Comparison of ENCODE assay signal across 8 cellular contexts in the genomic region with DNA sequence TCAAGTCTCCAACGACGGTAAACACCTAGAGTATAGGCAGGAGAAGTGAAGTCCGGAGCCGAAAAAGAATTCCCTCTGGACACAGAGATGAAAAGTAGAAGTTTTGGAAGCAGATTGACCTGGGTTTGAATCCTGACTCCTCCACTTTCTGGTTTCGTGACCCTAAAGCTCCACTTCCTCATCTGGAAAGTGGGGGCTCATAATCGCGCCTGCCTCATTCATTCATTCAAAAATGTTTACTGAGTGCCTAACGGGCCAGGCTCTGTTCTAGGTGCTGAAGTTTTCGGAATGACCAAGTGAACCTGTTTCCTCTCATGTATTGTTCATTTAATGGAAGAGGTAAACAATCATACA. TPM values are rescaled to one million over a fixed set of nuclear protein-coding genes. Genes with fewer than 3 reads are reported as not detected.
DNase-seq lines count a peak whose midpoint lies in the region; TF ChIP-seq lines count a peak whose summit lies in the region.

No MANE protein-coding gene starts in this region.

- peak overlapping the region; percentile 62 for H3K4me3 ChIP-seq in fibroblast of villous mesenchyme (ENCODE audit: low read depth, low read length)

- H3K4me3 Mint-ChIP-seq in activated naive CD4-positive, alpha-beta T cell treated with anti-CD3 and anti-CD28 coated beads, Interleukin-2, amount 10 ng/mL, durations not matched to agents 7 days and 5 days: peak overlapping the region; percentile 81

- H3K27ac ChIP-seq in VCaP (peak overlapping the region; percentile 59), substantia nigra (ENCODE audit: low read depth, low read length, poor library complexity, severe bottlenecking) (peak overlapping the region; percentile 100)

- TF ChIP-seq CTCF in VCaP (conservative IDR thresholded peaks at IDR 0.05) (no peak), fibroblast of villous mesenchyme (IDR thresholded peaks at IDR 0.05; ENCODE audit: insufficient read depth, low read depth, low read length) (no peak)

- peaks cover 42% of the 10 kb centered on the region for H3K4me1 Mint-ChIP-seq in activated naive CD4-positive, alpha-beta T cell treated with anti-CD3 and anti-CD28 coated beads, Interleukin-2, amount 10 ng/mL, durations not matched to agents 7 days and 5 days

- H3K36me3 Mint-ChIP-seq in activated naive CD4-positive, alpha-beta T cell treated with anti-CD3 and anti-CD28 coated beads, Interleukin-2, amount 10 ng/mL, durations not matched to agents 7 days and 5 days: peaks cover under 1% of the 10 kb centered on the region

- CTCF ChIA-PET in activated naive CD4-positive, alpha-beta T cell treated with anti-CD3 and anti-CD28 coated beads, Interleukin-2, amount 10 ng/mL, durations not matched to agents 7 days and 5 days (lab: Charles Lee): interaction anchor here (1.0 to 1.6 kb wide), 5 partner anchors 35 to 170 kb away, joined by 3 to 9 read pairs (median 4); no protein-coding TSS in a partner anchor

- H3K9me3 Mint-ChIP-seq in activated naive CD4-positive, alpha-beta T cell treated with anti-CD3 and anti-CD28 coated beads, Interleukin-2, amount 10 ng/mL, durations not matched to agents 7 days and 5 days: no peaks in the 10 kb centered on the region

- no peak for DNase-seq in activated naive CD4-positive, alpha-beta T cell treated with anti-CD3 and anti-CD28 coated beads, Interleukin-2, amount 10 ng/mL, durations not matched to agents 7 days and 5 days
- DNase-seq in activated naive CD4-positive, alpha-beta T cell treated with Interleukin-2 at 50 U/mL for 16 hours: no peak
- DNase-seq in fibroblast of villous mesenchyme (ENCODE audit: low read depth): no peak
- DNase-seq in substantia nigra (lab: John Stamatoyannopoulos, UW): no peak
- DNase-seq in iPS-NIHi11 (ENCODE audit: low spot score): no peak
- DNase-seq in stimulated activated CD4-positive, alpha-beta T cell treated with anti-CD3 and anti-CD28 coated beads, Interleukin-12 subunit alpha, Interleukin-12 subunit beta, amount 100 ng/mL, for 4 hours: no peak
- DNase-seq in NCI-H69 (lab: John Stamatoyannopoulos, UW): no peak

- H3K27ac Mint-ChIP-seq in activated naive CD4-positive, alpha-beta T cell treated with anti-CD3 and anti-CD28 coated beads, Interleukin-2, amount 10 ng/mL, durations not matched to agents 7 days and 5 days: peak overlapping the region; percentile 86

- peaks cover 39% of the 10 kb centered on the region for H3K27me3 Mint-ChIP-seq in activated naive CD4-positive, alpha-beta T cell treated with anti-CD3 and anti-CD28 coated beads, Interleukin-2, amount 10 ng/mL, durations not matched to agents 7 days and 5 days

RNA-seq across cellular contexts. Expression of a gene that starts 7.1 kb away (rescaled TPM):
- total RNA-seq in fibroblast of villous mesenchyme: 17.7 and 31.5 TPM in 2 replicates

RNA-seq across cellular contexts. Expression of a gene that starts 21.7 kb away (rescaled TPM):
- total RNA-seq in fibroblast of villous mesenchyme: 0.32 TPM in 1 of 2 replicates, not detected in the other

RNA-seq across cellular contexts. Expression of a gene that starts 44.3 kb away (rescaled TPM):
- not detected in 2 replicates for total RNA-seq in fibroblast of villous mesenchyme

RNA-seq across cellular contexts. Expression of a gene that starts 45.4 kb away (rescaled TPM):
- total RNA-seq in fibroblast of villous mesenchyme: 191 and 217 TPM in 2 replicates

RNA-seq across cellular contexts. Expression of a gene that starts 46.1 kb away (rescaled TPM):
- total RNA-seq in fibroblast of villous mesenchyme: 28.0 and 29.8 TPM in 2 replicates
